23 cellular contexts compared by ENCODE assay signal in genomic region chr1:98681812-98682211, GRCh38.
"Had no signal": no experiment of that assay in that cellular context is flagged by ENCODE, and none has a peak within 500 bp of the region (broad histone marks: within the 10 kb centered on the region; RNA-seq: fewer than 3 reads in every experiment).

No MANE protein-coding gene starts in this region.

- H3K36me3 ChIP-seq: colonic mucosa, gastrocnemius medialis had no signal

- H3K27ac ChIP-seq: colonic mucosa, coronary artery, dorsolateral prefrontal cortex, epithelial cell of prostate, esophagus muscularis mucosa, esophagus squamous epithelium, foreskin keratinocyte, gastrocnemius medialis, gastroesophageal sphincter, heart left ventricle, heart right ventricle had no signal

- H3K4me3 ChIP-seq: colonic mucosa, coronary artery, dorsolateral prefrontal cortex, esophagus muscularis mucosa, esophagus squamous epithelium, gastrocnemius medialis, gastroesophageal sphincter, heart left ventricle, heart right ventricle had no signal

- H3K4me1 ChIP-seq: colonic mucosa, gastrocnemius medialis, heart right ventricle had no signal

- DNase-seq: colonic mucosa; cortex of kidney; dermis blood vessel endothelial cell; dorsolateral prefrontal cortex; effector CD4-positive, alpha-beta T cell; effector CD8-positive, alpha-beta T cell; effector memory CD4-positive, alpha-beta T cell; effector memory CD8-positive, alpha-beta T cell; endodermal cell; erythroblast; esophagus squamous epithelium; foreskin fibroblast; foreskin keratinocyte; foreskin melanocyte; gastrocnemius medialis; glutamatergic neuron; head of caudate nucleus; heart left ventricle; heart right ventricle had no signal

- H3K9me3 ChIP-seq: colonic mucosa, esophagus muscularis mucosa, esophagus squamous epithelium, gastrocnemius medialis, gastroesophageal sphincter, heart right ventricle had no signal
